Comparison of ENCODE assay signal across 11 cellular contexts in the genomic region with DNA sequence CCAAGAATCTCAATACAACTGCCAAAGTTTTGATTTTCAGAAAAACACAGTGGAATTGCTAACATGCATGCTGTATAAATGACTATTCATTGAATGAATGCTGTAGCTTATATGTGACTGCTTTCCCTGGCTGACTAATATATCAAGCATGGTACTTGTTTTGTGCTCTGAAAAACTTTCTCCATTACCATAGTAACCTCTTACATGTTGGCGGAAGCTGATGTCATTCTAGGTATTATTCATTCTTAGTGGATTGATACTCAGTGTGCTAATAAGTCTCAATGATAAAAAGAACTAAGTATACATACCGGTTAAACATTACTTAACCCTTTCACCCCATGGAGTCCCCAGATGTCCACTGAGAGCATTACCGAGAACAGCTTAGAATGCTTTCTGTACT.
A peak's percentile ranks its signal among the peaks of the same experiment; 100 is the strongest.
DNase-seq lines count a peak whose midpoint lies in the region; ATAC-seq and TF ChIP-seq lines count a peak whose summit lies in the region.
"Had no signal": no experiment of that assay in that cellular context is flagged by ENCODE, and none has a peak within 500 bp of the region (broad histone marks: within the 10 kb centered on the region; RNA-seq: fewer than 3 reads in every experiment).

No MANE protein-coding gene starts in this region.

- H3K27me3 ChIP-seq in psoas muscle (ENCODE audit: insufficient read depth in 3 of 3, low read length in 2 of 3) (no peaks in the 10 kb centered on the region), Karpas-422 (ENCODE audit: low read length) (no peaks in the 10 kb centered on the region), right atrium auricular region (no peaks in the 10 kb centered on the region)

- no peaks in the 10 kb centered on the region for H3K4me1 Mint-ChIP-seq in effector memory CD8-positive, alpha-beta T cell (ENCODE audit: low read depth in 2 of 2)
- H3K4me1 Mint-ChIP-seq: nephron had no signal

- H3K27ac ChIP-seq in psoas muscle (no peak overlapping the region), Karpas-422 (ENCODE audit: low read length) (no peak overlapping the region), right atrium auricular region (no peak overlapping the region)

- no peaks in the 10 kb centered on the region for H3K79me2 ChIP-seq in Karpas-422 (ENCODE audit: low read length)

- H4K20me1 ChIP-seq in Karpas-422 (ENCODE audit: insufficient read depth, low read depth, low read length), result no peaks in the 10 kb centered on the region

- 63 to 69% (median 65%) methylated on average over 3 of the region's 3 CpGs for WGBS in psoas muscle, 3 donors

- no peaks in the 10 kb centered on the region for H3K4me1 ChIP-seq in psoas muscle
- no peaks in the 10 kb centered on the region for H3K4me1 ChIP-seq in Karpas-422 (ENCODE audit: low read length)
- no peaks in the 10 kb centered on the region for H3K4me1 ChIP-seq in right atrium auricular region

- no peaks in the 10 kb centered on the region for H3K27me3 Mint-ChIP-seq in effector memory CD8-positive, alpha-beta T cell

- no peak overlapping the region for H3K4me2 ChIP-seq in Karpas-422 (ENCODE audit: low read depth, low read length, poor library complexity, severe bottlenecking)

- TF ChIP-seq CTCF in psoas muscle (IDR thresholded peaks at IDR 0.05) (no peak), right atrium auricular region (IDR thresholded peaks at IDR 0.05) (no peak)

- no peak overlapping the region for H3K4me3 ChIP-seq in psoas muscle
- H3K4me3 ChIP-seq in Karpas-422 (ENCODE audit: low read length), result no peak overlapping the region
- H3K4me3 ChIP-seq in right atrium auricular region, result no peak overlapping the region

- H3K9me3 Mint-ChIP-seq in effector memory CD8-positive, alpha-beta T cell, result peaks cover 4 to 10% of the 10 kb centered on the region in 2 donors
- H3K9me3 Mint-ChIP-seq: nephron had no signal

- no peak overlapping the region for H2AFZ ChIP-seq in Karpas-422 (ENCODE audit: low read length)

- H3K9me2 ChIP-seq in Karpas-422 (replicated peaks; ENCODE audit: insufficient read depth, low read length), result no peaks in the 10 kb centered on the region

- H3K36me3 ChIP-seq in psoas muscle (ENCODE audit: insufficient read depth in 1 of 2, low read depth in 1 of 2) (no peaks in the 10 kb centered on the region), Karpas-422 (ENCODE audit: insufficient read depth, low read length) (no peaks in the 10 kb centered on the region), right atrium auricular region (no peaks in the 10 kb centered on the region)

- no peak overlapping the region for H3K4me3 Mint-ChIP-seq in effector memory CD8-positive, alpha-beta T cell
- H3K4me3 Mint-ChIP-seq: nephron had no signal

- H3K9ac ChIP-seq in Karpas-422 (ENCODE audit: low read length), result no peak overlapping the region

- peaks cover 5% of the 10 kb centered on the region for H3K36me3 Mint-ChIP-seq in effector memory CD8-positive, alpha-beta T cell (ENCODE audit: insufficient read depth)

- no peak overlapping the region for H3K27ac Mint-ChIP-seq in effector memory CD8-positive, alpha-beta T cell
- H3K27ac Mint-ChIP-seq: nephron had no signal

- peak; percentile 70 for ATAC-seq in GM18867 (IDR thresholded peaks at IDR 0.05; ENCODE audit: unreplicated experiment)
- ATAC-seq in HG03565 (IDR thresholded peaks at IDR 0.05; ENCODE audit: unreplicated experiment), result peak; percentile 78
- peak; percentile 14 for ATAC-seq in effector memory CD8-positive, alpha-beta T cell (replicated peaks)
- no peak for ATAC-seq in psoas muscle
- ATAC-seq: Panc1 had no signal

- DNase-seq in effector memory CD8-positive, alpha-beta T cell, result no peak
- DNase-seq in renal cortical epithelial cell (ENCODE audit: low read depth), result peak; percentile 90
- DNase-seq in psoas muscle, result no peak
- DNase-seq in Karpas-422, result no peak
- no peak for DNase-seq in right atrium auricular region (ENCODE audit: low spot score)
- DNase-seq: activated CD8-positive, alpha-beta memory T cell treated with anti-CD3 and anti-CD28 coated beads, Interleukin-2, amount 50 U/mL, for 48 hours; erythroblast had no signal

- H3K9me3 ChIP-seq in psoas muscle, result peaks cover 5% of the 10 kb centered on the region
- 0 out of 2 replicates have a peak, but pooled peaks cover 3% of the 10 kb centered on the region for H3K9me3 ChIP-seq in Karpas-422 (ENCODE audit: low read length)
- no peaks in the 10 kb centered on the region for H3K9me3 ChIP-seq in right atrium auricular region

- intact Hi-C loops in psoas muscle (cut with DNase I), result no loop called here

Comparison
In these comparisons a context has a peak if more than half of its experiments do, and no peak if none do; other contexts are left out.
1. ATAC-seq: peak in GM18867 (single experiment), HG03565 (single experiment) and effector memory CD8-positive, alpha-beta T cell (single experiment); none in psoas muscle (0 of 4).